ENCODE assay signal across 14 cellular contexts in the genomic region with DNA sequence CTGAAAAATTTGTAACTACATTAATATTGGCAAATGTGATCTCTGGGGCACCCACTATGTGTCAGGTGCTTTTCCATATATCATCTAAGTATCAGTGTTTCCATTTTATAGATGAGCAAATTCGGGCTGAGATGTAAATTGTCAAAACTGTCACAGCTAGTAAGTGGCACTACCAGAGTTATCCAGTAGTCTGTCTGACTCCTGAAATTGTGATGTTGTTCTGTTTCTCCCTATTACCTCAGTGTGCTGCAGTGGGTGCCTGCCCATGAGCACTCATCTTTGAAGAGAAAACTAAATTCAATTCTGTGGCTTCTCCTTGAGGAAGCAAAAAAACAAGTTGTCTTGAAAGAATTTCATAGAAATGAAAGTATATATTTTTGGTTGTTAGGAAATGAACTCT.
"Had no signal": no experiment of that assay in that cellular context is flagged by ENCODE, and none has a peak within 500 bp of the region (broad histone marks: within the 10 kb centered on the region; RNA-seq: fewer than 3 reads in every experiment).

No MANE protein-coding gene starts in this region.

- H3K27ac Mint-ChIP-seq: activated naive CD4-positive, alpha-beta T cell treated with anti-CD3 and anti-CD28 coated beads, Interleukin-2, amount 50 U/mL, for 24 hours; mesothelial cell of epicardium had no signal

- H3K36me3 ChIP-seq: lower lobe of right lung, ovary, suprapubic skin, upper lobe of right lung had no signal

- H3K9me3 Mint-ChIP-seq: activated naive CD4-positive, alpha-beta T cell treated with anti-CD3 and anti-CD28 coated beads, Interleukin-2, amount 50 U/mL, for 24 hours; mesothelial cell of epicardium; neural crest cell had no signal

- H3K27ac ChIP-seq: lower lobe of right lung, ovary, suprapubic skin, upper lobe of right lung had no signal

- H3K9me3 ChIP-seq: lower lobe of right lung, ovary, suprapubic skin, upper lobe of right lung had no signal

- H3K36me3 Mint-ChIP-seq: activated naive CD4-positive, alpha-beta T cell treated with anti-CD3 and anti-CD28 coated beads, Interleukin-2, amount 50 U/mL, for 24 hours; mesothelial cell of epicardium had no signal

- ATAC-seq: esophagus mucosa; lower lobe of right lung; stimulated activated naive CD8-positive, alpha-beta T cell treated with anti-CD3 and anti-CD28 coated beads, Interleukin-15, Interleukin-2, amounts not matched to agents 100 U/mL and 50 U/mL, for 24 hours; upper lobe of right lung had no signal

- H3K4me1 Mint-ChIP-seq: activated naive CD4-positive, alpha-beta T cell treated with anti-CD3 and anti-CD28 coated beads, Interleukin-2, amount 50 U/mL, for 24 hours; mesothelial cell of epicardium had no signal

- H3K4me3 ChIP-seq: lower lobe of right lung, ovary, suprapubic skin, upper lobe of right lung had no signal

- H3K27me3 Mint-ChIP-seq: activated naive CD4-positive, alpha-beta T cell treated with anti-CD3 and anti-CD28 coated beads, Interleukin-2, amount 50 U/mL, for 24 hours had no signal

- H3K4me3 Mint-ChIP-seq: activated naive CD4-positive, alpha-beta T cell treated with anti-CD3 and anti-CD28 coated beads, Interleukin-2, amount 50 U/mL, for 24 hours; mesothelial cell of epicardium; neural crest cell had no signal

- H3K27me3 ChIP-seq: ovary, suprapubic skin, upper lobe of right lung had no signal

- H3K4me1 ChIP-seq: lower lobe of right lung, suprapubic skin, upper lobe of right lung had no signal

- DNase-seq: central memory CD4-positive, alpha-beta T cell; hypothalamus; kidney glomerular epithelial cell; lower lobe of right lung; ovary; stimulated activated CD4-positive, alpha-beta T cell treated with anti-CD3 and anti-CD28 coated beads, Interleukin-2, amount 100 ng/mL, for 48 hours; stimulated activated CD8-positive, alpha-beta memory T cell treated with anti-CD3 and anti-CD28 coated beads, Interleukin-4, amount 100 ng/mL, for 48 hours; stimulated activated naive CD8-positive, alpha-beta T cell treated with anti-CD3 and anti-CD28 coated beads, Interleukin-15, Interleukin-2, amounts not matched to agents 100 U/mL and 50 U/mL, for 24 hours; upper lobe of right lung had no signal
